17 cellular contexts compared by ENCODE assay signal in the genomic region with DNA sequence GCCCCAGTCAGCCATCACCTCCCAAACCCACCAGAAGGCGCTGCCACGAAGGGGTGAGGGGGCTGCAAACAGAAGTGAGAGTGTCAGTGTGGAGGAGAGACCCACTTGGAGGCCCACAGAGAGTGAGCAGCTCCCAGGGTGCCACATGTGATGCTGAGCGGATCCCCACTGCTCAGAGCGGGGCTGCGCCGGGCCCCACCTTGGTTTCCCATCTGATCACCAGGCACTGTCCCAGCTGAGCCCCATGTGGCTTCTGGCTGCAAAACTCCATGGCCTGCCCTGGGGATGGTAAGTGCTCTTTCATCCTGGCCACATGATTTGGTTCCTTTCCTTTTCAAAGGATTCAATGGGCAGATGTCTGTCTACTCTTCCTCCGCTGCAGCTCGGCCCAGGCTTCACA.
"Had no signal": no experiment of that assay in that cellular context is flagged by ENCODE, and none has a peak within 500 bp of the region (broad histone marks: within the 10 kb centered on the region; RNA-seq: fewer than 3 reads in every experiment).

No MANE protein-coding gene starts in this region.

- H3K27me3 ChIP-seq: ovary had no signal

- ATAC-seq: activated CD4-positive, alpha-beta T cell treated with anti-CD3 and anti-CD28 coated beads for 36 hours; activated CD8-positive, alpha-beta T cell treated with anti-CD3 and anti-CD28 coated beads for 36 hours; left lobe of liver; sciatic nerve; stimulated activated naive CD8-positive, alpha-beta T cell treated with anti-CD3 and anti-CD28 coated beads, Interleukin-15, amount 100 ng/mL, for 72 hours; T-helper 17 cell had no signal

- DNase-seq: activated CD4-positive, alpha-beta T cell treated with anti-CD3 and anti-CD28 coated beads for 36 hours; activated CD8-positive, alpha-beta memory T cell treated with anti-CD3 and anti-CD28 coated beads, Interleukin-2, amount 50 U/mL, for 4 hours; activated CD8-positive, alpha-beta T cell treated with anti-CD3 and anti-CD28 coated beads for 36 hours; activated naive CD4-positive, alpha-beta T cell; activated naive CD8-positive, alpha-beta T cell treated with anti-CD3 and anti-CD28 coated beads, Interleukin-2, amount 10 ng/mL, durations not matched to agents 7 days and 5 days; anterior cingulate cortex; cerebellar nuclear complex; effector memory CD4-positive, alpha-beta T cell; foreskin melanocyte; mesenchymal stem cell; stimulated activated naive CD8-positive, alpha-beta T cell treated with anti-CD3 and anti-CD28 coated beads, Interleukin-15, amount 100 ng/mL, for 72 hours; T-helper 17 cell had no signal

- H3K27ac ChIP-seq: epithelial cell of prostate, ovary, thoracic aorta had no signal

- H3K36me3 ChIP-seq: ovary, thoracic aorta had no signal

- H3K4me3 ChIP-seq: ovary, thoracic aorta had no signal

- H3K9me3 ChIP-seq: ovary, thoracic aorta had no signal
